Comparison of ENCODE assay signal across 1 cellular context in the genomic region with DNA sequence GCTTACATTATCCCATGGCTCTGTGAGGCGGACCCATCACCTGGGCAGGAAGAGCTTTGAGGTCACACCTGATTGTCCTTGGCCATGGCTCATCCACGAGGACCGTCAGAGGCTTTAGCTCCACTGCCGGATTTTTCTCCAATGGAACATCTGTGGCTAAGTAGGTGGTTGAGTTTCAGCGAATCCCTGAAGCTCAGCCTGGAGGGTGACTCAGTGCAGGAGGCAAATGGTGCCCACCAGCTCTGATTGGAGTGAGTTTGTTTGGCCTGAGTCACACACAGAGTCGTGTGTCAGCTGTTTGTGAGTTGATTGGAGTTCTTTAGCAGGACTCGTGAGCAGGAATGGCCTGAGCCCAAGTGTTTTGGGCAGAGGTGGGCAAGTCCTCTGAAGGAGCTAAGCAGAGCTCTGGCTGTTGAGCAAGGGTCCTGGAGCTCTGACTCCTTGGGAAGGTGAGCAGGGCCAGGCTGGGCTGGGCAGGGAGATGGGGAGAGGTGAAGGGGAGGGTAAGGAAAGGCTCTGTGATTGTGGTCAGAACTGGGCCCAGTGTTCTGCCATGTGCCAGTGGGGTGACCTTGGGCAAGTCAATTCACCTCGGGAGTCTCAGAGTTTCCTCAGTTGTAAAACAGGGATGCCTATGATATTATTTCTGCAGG.
A peak's percentile ranks its signal among the peaks of the same experiment; 100 is the strongest.
TF ChIP-seq lines count a peak whose summit lies in the region.

No MANE protein-coding gene starts in this region.

TF ChIP-seq in IMR-90, 13 proteins besides CTCF, POLR2A, EP300 and RAD21 (continued from another document):
- peak; percentile 38; the same call in 1 of the 2 replicates for TF ChIP-seq BHLHE40 (IDR thresholded peaks at IDR 0.05; ENCODE audit: low read depth, low read length)
TF ChIP-seq in IMR-90: peak in this region for 2.
